Comparison of ENCODE assay signal across 11 cellular contexts in genomic region chr6:111777357-111777756, GRCh38.
DNase-seq lines count a peak whose midpoint lies in the region; ATAC-seq, FAIRE-seq and TF ChIP-seq lines count a peak whose summit lies in the region.
"Had no signal": no experiment of that assay in that cellular context is flagged by ENCODE, and none has a peak within 500 bp of the region (broad histone marks: within the 10 kb centered on the region; RNA-seq: fewer than 3 reads in every experiment).

No MANE protein-coding gene starts in this region.

- TF ChIP-seq RAD21 in HepG2 (CRISPR knock-in tag; IDR thresholded peaks at IDR 0.05) = no peak
- TF ChIP-seq RAD21 in SK-N-SH (IDR thresholded peaks at IDR 0.05; ENCODE audit: low read length) = peak; percentile 42

- 90% methylated on average over 6 of the region's 6 CpGs for WGBS in HepG2 (ENCODE audit: low lambda C conversion rate)
- WGBS in right lobe of liver (ENCODE audit: insufficient coverage, low coverage, low lambda C conversion rate, missing lambda C conversion rate) = 77% methylated on average over 6 of the region's 6 CpGs
- WGBS in SK-N-SH (ENCODE audit: low lambda C conversion rate) = 97% methylated on average over 6 of the region's 6 CpGs
- WGBS in heart right ventricle, 2 donors = 76 to 87% methylated on average over 6 of the region's 6 CpGs

- CTCF ChIA-PET in HepG2 (lab: Yijun Ruan, JAX; ENCODE audit: low intra/inter-chr PET ratio, low total read pairs) = no interaction called here
- CTCF ChIA-PET in SK-N-SH (lab: Yijun Ruan, JAX) = interaction anchor here (1.0 to 2.6 kb wide), 4 partner anchors 11 to 83 kb away, joined by 3 to 10 read pairs (median 6); no protein-coding TSS in a partner anchor

- H3K4me3 ChIP-seq in HepG2 (replicated peaks in 1 of 3; ENCODE audit: insufficient read depth in 1 of 3, low read depth in 2 of 3, low read length in 3 of 3) (no peak overlapping the region), right lobe of liver (no peak overlapping the region), SK-N-SH (ENCODE audit: low read depth in 2 of 2, low read length in 1 of 2) (no peak overlapping the region), heart right ventricle (no peak overlapping the region)
- H3K4me3 ChIP-seq: sigmoid colon, thoracic aorta had no signal

- H3F3A ChIP-seq in SK-N-SH (replicated peaks; ENCODE audit: insufficient read depth) = no peaks in the 10 kb centered on the region

- no TSS peak for BruUV-seq in HepG2 (replicated peaks; lab: Mats Ljungman, UMichigan)

- TF ChIP-seq POLR2A in HepG2 (IDR thresholded peaks at IDR 0.05; ENCODE audit: insufficient read depth in 1 of 2, low read depth in 2 of 2, low read length in 2 of 2) (no peak), right lobe of liver (IDR thresholded peaks at IDR 0.05) (no peak)

- H3K9me3 ChIP-seq in HepG2 (ENCODE audit: low read length) (no peaks in the 10 kb centered on the region), right lobe of liver (no peaks in the 10 kb centered on the region), SK-N-SH (no peaks in the 10 kb centered on the region), heart right ventricle (no peaks in the 10 kb centered on the region)
- H3K9me3 ChIP-seq: sigmoid colon, thoracic aorta had no signal

- H3K4me2 ChIP-seq in HepG2 (ENCODE audit: low read depth, low read length) (no peak overlapping the region), SK-N-SH (no peak overlapping the region)

- intact Hi-C loops in HepG2 (cut with micrococcal nuclease; ENCODE audit: unreplicated experiment) (loop anchor here (5.0 kb wide), 1 partner anchor 220 kb away; no protein-coding TSS in a partner anchor), right lobe of liver (cut with DNase I) (no loop called here), heart right ventricle (cut with DNase I) (no loop called here)

- no peaks in the 10 kb centered on the region for H3K4me1 ChIP-seq in HepG2 (ENCODE audit: insufficient read depth, low read length)
- H3K4me1 ChIP-seq in right lobe of liver = no peaks in the 10 kb centered on the region
- peaks cover 14 to 31% of the 10 kb centered on the region in 2 experiments; a peak in 3 of 4 replicates for H3K4me1 ChIP-seq in SK-N-SH (ENCODE audit: control insufficient read depth in 1 of 2, insufficient read depth in 2 of 2, low read depth in 1 of 2, low read length in 1 of 2)
- H3K4me1 ChIP-seq in heart right ventricle = peaks cover 7 to 71% (median 46%) of the 10 kb centered on the region in 9 donors

- H3K27me3 ChIP-seq in HepG2 (ENCODE audit: control insufficient read depth in 1 of 2, insufficient read depth in 2 of 2, low read length in 2 of 2) (no peaks in the 10 kb centered on the region), right lobe of liver (no peaks in the 10 kb centered on the region), SK-N-SH (ENCODE audit: insufficient read depth) (no peaks in the 10 kb centered on the region), heart right ventricle (no peaks in the 10 kb centered on the region)
- H3K27me3 ChIP-seq: sigmoid colon had no signal

- in situ Hi-C loops in HepG2 (cut with HindIII; ENCODE audit: extremely low pct_ligation_motif_present, low pct_unique_long_range_greater_than_20kb) = no loop called here

- H4K20me1 ChIP-seq in HepG2 (ENCODE audit: insufficient read depth, low read length) (no peaks in the 10 kb centered on the region), SK-N-SH (ENCODE audit: insufficient read depth) (no peaks in the 10 kb centered on the region)

- FAIRE-seq in HepG2 (lab: Jason Lieb, UNC) = no peak

- no peak for TF ChIP-seq EP300 in HepG2 (IDR thresholded peaks at IDR 0.05; ENCODE audit: low read depth in 2 of 2, low read length in 2 of 2)
- TF ChIP-seq EP300 in HepG2 (CRISPR knock-in tag; IDR thresholded peaks at IDR 0.05; ENCODE audit: borderline replicate concordance) = no peak
- no peak for TF ChIP-seq EP300 in SK-N-SH (IDR thresholded peaks at IDR 0.05; ENCODE audit: borderline replicate concordance in 1 of 2, low read depth in 1 of 2, low read length in 1 of 2)

- H2AFZ ChIP-seq in HepG2 (ENCODE audit: low read length) = no peak overlapping the region
- H2AFZ ChIP-seq in SK-N-SH (ENCODE audit: low read depth) = no peak overlapping the region

- POLR2A ChIA-PET in HepG2 (lab: Yijun Ruan, JAX) = no interaction called here
- POLR2A ChIA-PET in SK-N-SH (lab: Yijun Ruan, JAX) = no interaction called here

- no peaks in the 10 kb centered on the region for H3K9me2 ChIP-seq in SK-N-SH

- H3K27ac ChIP-seq in HepG2 (ENCODE audit: extremely low read length, insufficient read depth, low read length) (no peak overlapping the region), right lobe of liver (no peak overlapping the region), SK-N-SH (ENCODE audit: low read depth in 2 of 2, low read length in 1 of 2) (no peak overlapping the region), heart right ventricle (peak overlapping the region in 4 of 10 donors; percentile 9 to 71 (median 14))
- H3K27ac ChIP-seq: thoracic aorta had no signal

- H3K36me3 ChIP-seq in HepG2 (replicated peaks in 1 of 2; ENCODE audit: control insufficient read depth in 1 of 2, insufficient read depth in 2 of 2, low read length in 2 of 2) (no peaks in the 10 kb centered on the region; a peak in 1 of 5 replicates), right lobe of liver (no peaks in the 10 kb centered on the region), SK-N-SH (replicated peaks in 1 of 2; ENCODE audit: control insufficient read depth in 1 of 2, insufficient read depth in 2 of 2, low read length in 1 of 2) (peaks cover 0 to 3% of the 10 kb centered on the region in 2 experiments), heart right ventricle (peaks cover 0 to 16% (median 0%) of the 10 kb centered on the region in 9 donors)
- H3K36me3 ChIP-seq: sigmoid colon, thoracic aorta had no signal

- TF ChIP-seq CTCF in HepG2 (CRISPR knock-in tag; IDR thresholded peaks at IDR 0.05) = 0 out of 2 replicates have a peak, but pooled peaks have one; percentile 10
- TF ChIP-seq CTCF in right lobe of liver (IDR thresholded peaks at IDR 0.05) = no peak
- TF ChIP-seq CTCF in SK-N-SH (IDR thresholded peaks at IDR 0.05) = no peak; the same call in 1 of the 2 replicates
- TF ChIP-seq CTCF in heart right ventricle (IDR thresholded peaks at IDR 0.05) = peak in 5 of 9 donors; percentile 21 to 36 (median 27)

- ATAC-seq in HepG2 (peak; percentile 43; the same call in 1 of the 3 replicates), right lobe of liver (no peak), heart right ventricle (peak in 3 of 8 donors; percentile 32 to 57 (median 50)), HG02571 (IDR thresholded peaks at IDR 0.05; ENCODE audit: unreplicated experiment) (no peak), GM21576 (IDR thresholded peaks at IDR 0.05; ENCODE audit: unreplicated experiment) (no peak), GM19463 (IDR thresholded peaks at IDR 0.05; ENCODE audit: unreplicated experiment) (no peak)

- H3K9ac ChIP-seq in HepG2 (ENCODE audit: insufficient read depth, low read depth, low read length) (no peak overlapping the region), SK-N-SH (no peak overlapping the region)

- H3K79me2 ChIP-seq in HepG2 (ENCODE audit: insufficient read depth, low read length) (no peaks in the 10 kb centered on the region), SK-N-SH (ENCODE audit: insufficient read depth) (no peaks in the 10 kb centered on the region; the same call in 1 of the 2 replicates)

- DNase-seq in HepG2 (ENCODE audit: low spot score) = no peak
- no peak for DNase-seq in right lobe of liver
- DNase-seq in SK-N-SH = no peak
- no peak for DNase-seq in heart right ventricle
- DNase-seq in NCI-H510A treated with DMSO at 0.1 percent for 48 hours (lab: John Stamatoyannopoulos, UW) = no peak
- DNase-seq: NCI-H2107, sigmoid colon had no signal

TF ChIP-seq in HepG2, 621 proteins besides CTCF, POLR2A, EP300 and RAD21 (continues in another document):
- no peak for TF ChIP-seq TIGD3 (CRISPR knock-in tag; IDR thresholded peaks at IDR 0.05; ENCODE audit: borderline replicate concordance)
- no peak for TF ChIP-seq ZNF580 (CRISPR knock-in tag; IDR thresholded peaks at IDR 0.05; ENCODE audit: borderline replicate concordance, low read depth)

TF ChIP-seq in SK-N-SH, 30 proteins besides CTCF, POLR2A, EP300 and RAD21:
- TF ChIP-seq MXI1 (IDR thresholded peaks at IDR 0.05; ENCODE audit: low read depth, low read length) = no peak
- no peak for TF ChIP-seq CHD2 (IDR thresholded peaks at IDR 0.05; ENCODE audit: low read length, partially characterized antibody)
- TF ChIP-seq MAX (IDR thresholded peaks at IDR 0.05; ENCODE audit: low read depth) = no peak
- TF ChIP-seq SMC3 (IDR thresholded peaks at IDR 0.05; ENCODE audit: low read depth, low read length) = no peak
- no peak for TF ChIP-seq NRF1 (IDR thresholded peaks at IDR 0.05; ENCODE audit: low read depth, low read length)
- TF ChIP-seq GATA2 (CRISPR knock-in tag; IDR thresholded peaks at IDR 0.05) = no peak

Comparison
In these comparisons a context has a peak if more than half of its experiments do, and no peak if none do; other contexts are left out.
1. CTCF ChIP-seq: peak in HepG2 (single experiment) and heart right ventricle (5 of 9); none in right lobe of liver (0 of 4) and SK-N-SH (single experiment).
2. Of the 25 proteins assayed by ChIP-seq in both HepG2 and SK-N-SH: peak only in HepG2: CTCF; only in SK-N-SH: RAD21; in both: none; in neither: 23.